11 cellular contexts compared by ENCODE assay signal in the genomic region with DNA sequence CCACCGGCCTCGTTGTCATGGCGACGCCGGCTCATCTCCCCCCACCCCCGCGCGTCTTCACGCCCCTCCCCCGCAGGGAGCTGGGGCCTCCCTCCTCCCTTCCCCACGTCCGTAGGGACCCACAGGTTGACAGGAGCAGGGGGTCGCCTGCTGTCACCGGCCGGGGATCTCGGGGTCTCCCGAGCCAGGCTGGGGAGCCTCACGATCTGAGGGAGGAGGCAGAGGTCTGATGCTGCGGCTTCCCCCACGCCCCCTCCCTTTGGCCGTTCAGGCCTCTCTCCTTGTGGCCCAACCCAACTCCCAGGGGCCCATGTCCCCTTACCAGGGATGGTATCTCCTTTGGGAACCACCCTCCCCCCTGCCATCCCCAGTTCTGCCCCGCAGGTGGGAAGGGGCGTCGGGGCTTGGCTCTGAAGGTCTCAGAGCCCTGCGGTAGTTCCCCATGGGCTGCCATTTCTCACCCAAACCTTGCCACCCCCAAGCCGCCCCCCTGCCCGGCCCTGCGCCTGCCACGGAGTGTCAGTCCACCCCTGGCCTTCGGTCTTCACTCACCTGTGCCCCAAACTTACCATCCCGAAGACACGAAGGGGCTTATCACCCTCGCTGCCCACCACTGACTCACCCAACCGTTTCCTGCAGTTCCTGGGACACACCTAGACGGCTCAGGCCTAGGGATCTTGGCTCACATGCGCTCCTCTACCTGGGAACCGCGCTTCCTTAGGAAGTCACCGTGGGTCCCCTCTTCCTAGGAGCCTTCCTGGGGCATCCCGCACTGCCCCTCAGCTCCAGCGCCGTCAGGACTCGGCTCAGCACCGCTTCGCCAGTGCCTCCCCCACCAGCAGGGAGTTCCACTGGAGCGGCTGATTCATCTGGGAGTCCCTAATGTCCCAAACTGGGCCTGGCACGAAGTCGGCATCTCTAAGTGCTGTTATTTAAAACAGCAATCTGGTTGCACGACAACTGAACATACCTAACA. TPM values are rescaled to one million over a fixed set of nuclear protein-coding genes. Genes with fewer than 3 reads are reported as not detected.
DNase-seq lines count a peak whose midpoint lies in the region; ATAC-seq, FAIRE-seq and TF ChIP-seq lines count a peak whose summit lies in the region.
"Had no signal": no experiment of that assay in that cellular context is flagged by ENCODE, and none has a peak within 500 bp of the region (broad histone marks: within the 10 kb centered on the region; RNA-seq: fewer than 3 reads in every experiment).

No MANE protein-coding gene starts in this region.

- peak overlapping the region; percentile 73 for H3K4me3 ChIP-seq in ACC112 (ENCODE audit: low read depth, low read length)
- no peak overlapping the region for H3K4me3 ChIP-seq in astrocyte (ENCODE audit: insufficient read depth, low read depth, low read length)
- H3K4me3 ChIP-seq in naive thymus-derived CD4-positive, alpha-beta T cell (ENCODE audit: low read length), result peak overlapping the region; percentile 30

- H3K36me3 Mint-ChIP-seq in H9 (ENCODE audit: insufficient read depth in 1 of 3, low read depth in 3 of 3) (peaks cover 0 to 4% (median 0%) of the 10 kb centered on the region in 3 experiments; a peak in 3 of 7 replicates), astrocyte (ENCODE audit: low read depth, unreplicated experiment) (no peaks in the 10 kb centered on the region)
- no peaks in the 10 kb centered on the region for H3K36me3 Mint-ChIP-seq in naive thymus-derived CD4-positive, alpha-beta T cell

- H2AK5ac ChIP-seq in H9 (ENCODE audit: insufficient read length, low read length), result no peak overlapping the region

- no peak overlapping the region for H4K8ac ChIP-seq in H9 (replicated peaks; ENCODE audit: insufficient read length, low read depth, low read length)

- H3K27ac Mint-ChIP-seq in H9, result no peak overlapping the region
- no peak overlapping the region for H3K27ac Mint-ChIP-seq in astrocyte (ENCODE audit: unreplicated experiment)
- peak overlapping the region in 3 of 9 donors; percentile 9 to 84 (median 16) for H3K27ac Mint-ChIP-seq in naive thymus-derived CD4-positive, alpha-beta T cell

- H3K36me3 ChIP-seq in ACC112 (ENCODE audit: insufficient read depth, low read length) (no peaks in the 10 kb centered on the region), astrocyte (ENCODE audit: insufficient read depth, low read length) (no peaks in the 10 kb centered on the region)
- no peaks in the 10 kb centered on the region for H3K36me3 ChIP-seq in naive thymus-derived CD4-positive, alpha-beta T cell (ENCODE audit: control insufficient read depth in 2 of 3, insufficient read depth in 3 of 3, low read length in 3 of 3)

- H4K20me1 ChIP-seq in H9 (ENCODE audit: control insufficient read depth, insufficient read depth, insufficient read length) (no peaks in the 10 kb centered on the region), astrocyte (ENCODE audit: insufficient read depth, low read length) (no peaks in the 10 kb centered on the region)

- H3K56ac ChIP-seq in H9 (ENCODE audit: insufficient read length, low read depth, low read length), result no peak overlapping the region

- H3K9ac ChIP-seq in H9 (ENCODE audit: extremely low read depth, insufficient read length, low read length), result no peak overlapping the region
- no peak overlapping the region for H3K9ac ChIP-seq in astrocyte (ENCODE audit: low read length)

- no peak for FAIRE-seq in astrocyte (lab: Jason Lieb, UNC)

- no peak overlapping the region for H2BK5ac ChIP-seq in H9 (ENCODE audit: insufficient read length, low read length)

- ATAC-seq in naive thymus-derived CD4-positive, alpha-beta T cell, result no peak
- ATAC-seq in GM18867 (IDR thresholded peaks at IDR 0.05; ENCODE audit: unreplicated experiment), result no peak

- peaks cover 9 to 22% of the 10 kb centered on the region in 2 experiments for H3K4me1 Mint-ChIP-seq in H9
- no peaks in the 10 kb centered on the region for H3K4me1 Mint-ChIP-seq in astrocyte (ENCODE audit: low read depth, unreplicated experiment)
- peaks cover 4 to 11% (median 5%) of the 10 kb centered on the region in 7 donors for H3K4me1 Mint-ChIP-seq in naive thymus-derived CD4-positive, alpha-beta T cell

- H3K4ac ChIP-seq in H9 (ENCODE audit: low read depth, low read length), result no peak overlapping the region

- no peaks in the 10 kb centered on the region for H3K79me2 ChIP-seq in ACC112 (ENCODE audit: control insufficient read depth, insufficient read depth, low read length, unreplicated experiment)
- no peaks in the 10 kb centered on the region for H3K79me2 ChIP-seq in H9 (ENCODE audit: insufficient read depth, low read length)
- no peaks in the 10 kb centered on the region for H3K79me2 ChIP-seq in astrocyte (ENCODE audit: insufficient read depth, low read length)

- peaks cover 16% of the 10 kb centered on the region for H3K23me2 ChIP-seq in H9 (ENCODE audit: insufficient read length, low read depth, low read length, poor library complexity, severe bottlenecking)

- H2AFZ ChIP-seq in ACC112 (ENCODE audit: low read length, unreplicated experiment) (no peak overlapping the region), H9 (ENCODE audit: low read length) (no peak overlapping the region), astrocyte (ENCODE audit: low read depth, low read length) (no peak overlapping the region)

- WGBS in H9 (ENCODE audit: extremely low coverage, insufficient read length, low lambda C conversion rate), result no CpG with 5 or more reads among the region's 49 CpGs

- H3K9me3 ChIP-seq in H9 (ENCODE audit: control insufficient read depth, low read depth, low read length) (no peaks in the 10 kb centered on the region), astrocyte (ENCODE audit: insufficient read depth, low read depth, low read length) (no peaks in the 10 kb centered on the region)
- H3K9me3 ChIP-seq in naive thymus-derived CD4-positive, alpha-beta T cell (ENCODE audit: control insufficient read depth in 2 of 3, low read length in 3 of 3), result no peaks in the 10 kb centered on the region

- TF ChIP-seq CTCF in H9 (conservative IDR thresholded peaks at IDR 0.05) (no peak), astrocyte (IDR thresholded peaks at IDR 0.05; ENCODE audit: insufficient read depth, low read depth, low read length) (no peak)

- peaks cover 6% of the 10 kb centered on the region for H3K4me1 ChIP-seq in ACC112 (ENCODE audit: control insufficient read depth, insufficient read depth, low read length, unreplicated experiment)
- no peaks in the 10 kb centered on the region; the same call in 1 of the 2 replicates for H3K4me1 ChIP-seq in H9 (ENCODE audit: insufficient read depth, low read length)
- H3K4me1 ChIP-seq in astrocyte (ENCODE audit: insufficient read depth, low read length), result peaks cover 5% of the 10 kb centered on the region
- peaks cover 8 to 10% of the 10 kb centered on the region in 2 donors for H3K4me1 ChIP-seq in naive thymus-derived CD4-positive, alpha-beta T cell (ENCODE audit: control insufficient read depth in 2 of 2, insufficient read depth in 2 of 2, low read length in 2 of 2)

- H4K91ac ChIP-seq in H9 (ENCODE audit: insufficient read length, low read depth, low read length), result no peak overlapping the region

- peaks cover 28% of the 10 kb centered on the region for H3K27me3 ChIP-seq in ACC112 (ENCODE audit: insufficient read depth, low read length)
- no peaks in the 10 kb centered on the region for H3K27me3 ChIP-seq in H9 (ENCODE audit: insufficient read depth, low read length)
- peaks cover 8% of the 10 kb centered on the region for H3K27me3 ChIP-seq in astrocyte (ENCODE audit: insufficient read depth, low read length)
- peaks cover 0 to 8% of the 10 kb centered on the region in 2 donors for H3K27me3 ChIP-seq in naive thymus-derived CD4-positive, alpha-beta T cell (ENCODE audit: control insufficient read depth in 2 of 2, insufficient read depth in 2 of 2, low read length in 2 of 2)

- no peak overlapping the region for H3K18ac ChIP-seq in H9 (ENCODE audit: insufficient read length, low read depth, low read length)

- H3K27ac ChIP-seq in ACC112 (ENCODE audit: low read depth, low read length) (no peak overlapping the region), H9 (ENCODE audit: insufficient read length, low read depth, low read length) (no peak overlapping the region), astrocyte (ENCODE audit: low read depth, low read length) (no peak overlapping the region)
- no peak overlapping the region for H3K27ac ChIP-seq in naive thymus-derived CD4-positive, alpha-beta T cell (ENCODE audit: low read depth, low read length)

- H3K9me3 Mint-ChIP-seq in H9 (no peaks in the 10 kb centered on the region), astrocyte (ENCODE audit: unreplicated experiment) (no peaks in the 10 kb centered on the region)
- no peaks in the 10 kb centered on the region for H3K9me3 Mint-ChIP-seq in naive thymus-derived CD4-positive, alpha-beta T cell

- H2BK12ac ChIP-seq in H9 (ENCODE audit: insufficient read length, low read depth, low read length), result no peak overlapping the region

- H4K5ac ChIP-seq in H9 (ENCODE audit: insufficient read length, low read depth, low read length), result no peak overlapping the region

- H2BK20ac ChIP-seq in H9 (ENCODE audit: low read depth, low read length, poor library complexity, severe bottlenecking), result no peak overlapping the region

- H3K79me1 ChIP-seq in H9 (ENCODE audit: insufficient read depth, low read depth, low read length, poor library complexity, severe bottlenecking), result no peaks in the 10 kb centered on the region

- POLR2A ChIA-PET in naive thymus-derived CD4-positive, alpha-beta T cell (lab: Charles Lee), result no interaction called here

- H3K4me2 ChIP-seq in H9 (ENCODE audit: insufficient read depth, insufficient read length, low read length) (peak overlapping the region; percentile 91), astrocyte (ENCODE audit: low read length) (peak overlapping the region; percentile 77)

- no peak overlapping the region; the same call in 1 of the 2 replicates for H3K14ac ChIP-seq in H9 (ENCODE audit: insufficient read depth, low read length)

- intact Hi-C loops in naive thymus-derived CD4-positive, alpha-beta T cell (cut with micrococcal nuclease), result no loop called here

- H3K23ac ChIP-seq in H9 (ENCODE audit: insufficient read length, low read depth, low read length), result no peak overlapping the region

- CTCF ChIA-PET in naive thymus-derived CD4-positive, alpha-beta T cell (lab: Charles Lee), result interaction anchor here (0.7 kb wide), 1 partner anchor 185 kb away, joined by 4 read pairs; no protein-coding TSS in a partner anchor

- peaks cover 38% of the 10 kb centered on the region for H3K27me3 Mint-ChIP-seq in H9 (ENCODE audit: low read depth)
- peaks cover 30% of the 10 kb centered on the region for H3K27me3 Mint-ChIP-seq in astrocyte (ENCODE audit: low read depth, unreplicated experiment)
- peaks cover 0 to 45% (median 6%) of the 10 kb centered on the region in 5 donors for H3K27me3 Mint-ChIP-seq in naive thymus-derived CD4-positive, alpha-beta T cell

- no peak overlapping the region for H2BK120ac ChIP-seq in H9 (ENCODE audit: low read depth, low read length, poor library complexity, severe bottlenecking)

- H2BK15ac ChIP-seq in H9 (ENCODE audit: low read depth, low read length), result no peak overlapping the region

- no peak overlapping the region for H3T11ph ChIP-seq in H9 (ENCODE audit: low read length)

- H3K4me3 Mint-ChIP-seq in H9 (peak overlapping the region; percentile 69 to 88), astrocyte (ENCODE audit: unreplicated experiment) (peak overlapping the region; percentile 72)
- peak overlapping the region; percentile 74 to 90 (median 80) for H3K4me3 Mint-ChIP-seq in naive thymus-derived CD4-positive, alpha-beta T cell

- peak; percentile 44 for DNase-seq in H9
- no peak for DNase-seq in astrocyte (ENCODE audit: low read depth)
- DNase-seq in naive thymus-derived CD4-positive, alpha-beta T cell, result no peak
- DNase-seq in germinal center (ENCODE audit: low spot score), result no peak
- DNase-seq in NCI-H1694 (lab: John Stamatoyannopoulos, UW), result no peak
- no peak for DNase-seq in RPMI8226
- DNase-seq: KG1 had no signal

RNA-seq across cellular contexts. Expression of a gene that starts 1.0 kb away (rescaled TPM):
- 10.2 and 12.2 TPM in 2 replicates for total RNA-seq in H9 (2021)
- total RNA-seq in astrocyte, result 0.50 and 0.89 TPM in 2 replicates
- under 1 TPM in 2 of 5 experiments, not detected in 3; 0.46 to 0.54 TPM for total RNA-seq in naive thymus-derived CD4-positive, alpha-beta T cell
- under 1 TPM in 1 of 2 donors, not detected in 1; 0.18 TPM for polyA plus RNA-seq in naive thymus-derived CD4-positive, alpha-beta T cell
- total RNA-seq: G401 had no signal

RNA-seq across cellular contexts. Expression of a gene that starts 11.2 kb away (rescaled TPM):
- total RNA-seq in H9 (2021), result not detected in 2 replicates
- not detected in 2 replicates for total RNA-seq in astrocyte
- not detected for total RNA-seq in naive thymus-derived CD4-positive, alpha-beta T cell
- polyA plus RNA-seq in naive thymus-derived CD4-positive, alpha-beta T cell, result not detected
- total RNA-seq: G401, liver had no signal
- polyA plus RNA-seq: liver had no signal

RNA-seq across cellular contexts. Expression of a gene that starts 15.8 kb away (rescaled TPM):
- total RNA-seq in H9 (2021) (94.1 and 101 TPM in 2 replicates), astrocyte (58.5 and 64.8 TPM in 2 replicates)
- 100 to 1,000 TPM in 2 of 5 experiments, 10 to 100 TPM in 3; 71.7 to 141 (median 95.8) TPM for total RNA-seq in naive thymus-derived CD4-positive, alpha-beta T cell
- 1 to 10 TPM; 4.3 to 9.3 TPM for polyA plus RNA-seq in naive thymus-derived CD4-positive, alpha-beta T cell

RNA-seq across cellular contexts. Expression of a gene that starts 16.4 kb away (rescaled TPM):
- total RNA-seq in H9 (2021), result 18.5 and 21.6 TPM in 2 replicates
- 4.3 and 5.0 TPM in 2 replicates for total RNA-seq in astrocyte
- 10 to 100 TPM; 14.4 to 37.6 (median 17.2) TPM for total RNA-seq in naive thymus-derived CD4-positive, alpha-beta T cell
- 10 to 100 TPM; 22.6 to 32.9 TPM for polyA plus RNA-seq in naive thymus-derived CD4-positive, alpha-beta T cell

RNA-seq across cellular contexts. Expression of a gene that starts 19.3 kb away (rescaled TPM):
- total RNA-seq in H9 (2021) (20.9 and 22.3 TPM in 2 replicates), astrocyte (1.4 and 1.9 TPM in 2 replicates)
- 1 to 10 TPM in 2 of 5 experiments, not detected in 3; 1.2 to 2.3 TPM for total RNA-seq in naive thymus-derived CD4-positive, alpha-beta T cell
- not detected for polyA plus RNA-seq in naive thymus-derived CD4-positive, alpha-beta T cell
